Comparison of ENCODE assay signal across 8 cellular contexts in the genomic region with DNA sequence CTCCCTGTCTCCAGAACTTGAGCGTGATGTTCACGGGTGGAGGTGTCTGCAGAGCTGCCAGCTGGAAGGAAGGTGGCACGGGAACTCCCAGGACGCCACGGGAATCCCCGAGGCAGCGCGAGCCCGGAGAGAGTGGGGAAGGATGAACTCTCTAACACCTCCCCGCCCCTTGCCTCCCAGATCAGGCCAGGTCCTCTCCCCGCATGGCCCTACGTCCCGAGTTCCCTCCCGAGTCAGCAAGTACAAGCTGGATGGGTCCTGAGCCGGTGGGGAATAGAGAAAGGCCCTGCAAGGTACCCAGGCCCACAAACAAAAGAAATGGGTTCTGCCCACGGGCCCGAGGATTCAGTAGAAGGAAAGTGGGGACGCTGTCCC. TPM values are rescaled to one million over a fixed set of nuclear protein-coding genes. Genes with fewer than 3 reads are reported as not detected.
A peak's percentile ranks its signal among the peaks of the same experiment; 100 is the strongest.
DNase-seq lines count a peak whose midpoint lies in the region; ATAC-seq and TF ChIP-seq lines count a peak whose summit lies in the region.
"Not testable (repeated sequence)": the region's sequence is repeated elsewhere in the genome, so short reads cannot be mapped to it uniquely, and the experiment has no call there.

No MANE protein-coding gene starts in this region.

- H3K27me3 ChIP-seq in CD4-positive, alpha-beta T cell (ENCODE audit: control insufficient read depth, insufficient read depth, low read length); OCI-LY1 (ENCODE audit: insufficient read depth, low read length); suprapubic skin: not testable (repeated sequence)

- not testable (repeated sequence) for H3K9me2 ChIP-seq in OCI-LY1 (ENCODE audit: low read depth, low read length)

- WGBS in suprapubic skin = no CpG with 5 or more reads among the region's 18 CpGs

- not testable (repeated sequence) for H3K9me3 Mint-ChIP-seq in CD4-positive, alpha-beta T cell; activated naive CD8-positive, alpha-beta T cell (ENCODE audit: low read depth); naive thymus-derived CD8-positive, alpha-beta T cell

- H3K9ac ChIP-seq in OCI-LY1 (ENCODE audit: low read length) = peak overlapping the region; percentile 74

- not testable (repeated sequence) for H3F3A ChIP-seq in OCI-LY1 (ENCODE audit: insufficient read depth, low read length)

- H3K9me3 ChIP-seq in CD4-positive, alpha-beta T cell (ENCODE audit: control insufficient read depth, low read length); OCI-LY1 (ENCODE audit: low read length); suprapubic skin: not testable (repeated sequence)

- H3K4me2 ChIP-seq in OCI-LY1 (ENCODE audit: low read length) = peak overlapping the region; percentile 78

- H3K27ac Mint-ChIP-seq in CD4-positive, alpha-beta T cell; activated naive CD8-positive, alpha-beta T cell: not testable (repeated sequence)
- H3K27ac Mint-ChIP-seq in naive thymus-derived CD8-positive, alpha-beta T cell = peak overlapping the region in 2 of 10 donors; percentile 67 to 82

- not testable (repeated sequence) for H3K27me3 Mint-ChIP-seq in CD4-positive, alpha-beta T cell; activated naive CD8-positive, alpha-beta T cell; naive thymus-derived CD8-positive, alpha-beta T cell

- intact Hi-C loops in CD4-positive, alpha-beta T cell (cut with DNase I, micrococcal nuclease) = not testable (repeated sequence)

- POLR2A ChIA-PET in CD4-positive, alpha-beta T cell (lab: Charles Lee) = interaction anchor here (1.3 to 2.8 kb wide), 3 partner anchors 87 to 108 kb away, joined by 4 to 9 read pairs (median 5); a partner anchor contains a TSS
- POLR2A ChIA-PET in naive thymus-derived CD8-positive, alpha-beta T cell (lab: Charles Lee) = interaction anchor here (0.9 to 1.1 kb wide), 2 partner anchors 21 to 76 kb away, joined by 3 to 5 read pairs; no protein-coding TSS in a partner anchor

- H3K4me3 Mint-ChIP-seq in CD4-positive, alpha-beta T cell = peak overlapping the region; percentile 65
- peak overlapping the region; percentile 44 for H3K4me3 Mint-ChIP-seq in activated naive CD8-positive, alpha-beta T cell
- peak overlapping the region in 8 of 10 donors; percentile 47 to 79 (median 60) for H3K4me3 Mint-ChIP-seq in naive thymus-derived CD8-positive, alpha-beta T cell

- not testable (repeated sequence) for H3K36me3 Mint-ChIP-seq in CD4-positive, alpha-beta T cell (ENCODE audit: low read depth); activated naive CD8-positive, alpha-beta T cell; naive thymus-derived CD8-positive, alpha-beta T cell

- peaks cover 42% of the 10 kb centered on the region for H3K4me1 Mint-ChIP-seq in CD4-positive, alpha-beta T cell (ENCODE audit: low read depth)
- H3K4me1 Mint-ChIP-seq in activated naive CD8-positive, alpha-beta T cell (ENCODE audit: low read depth) = peaks cover 35% of the 10 kb centered on the region
- peaks cover 24 to 42% (median 37%) of the 10 kb centered on the region in 4 donors for H3K4me1 Mint-ChIP-seq in naive thymus-derived CD8-positive, alpha-beta T cell

- CTCF ChIA-PET in CD4-positive, alpha-beta T cell (lab: Charles Lee) = not testable (repeated sequence)

- H3K36me3 ChIP-seq in OCI-LY1 (ENCODE audit: insufficient read depth, low read length); suprapubic skin: not testable (repeated sequence)

- ATAC-seq in CD4-positive, alpha-beta T cell (ENCODE audit: poor library complexity) = peak; percentile 5
- ATAC-seq in GM19395 (IDR thresholded peaks at IDR 0.05; ENCODE audit: unreplicated experiment) = peak; percentile 35
- peak; percentile 7 for ATAC-seq in HG02938 (IDR thresholded peaks at IDR 0.05; ENCODE audit: unreplicated experiment)
- ATAC-seq in naive thymus-derived CD8-positive, alpha-beta T cell = peak; percentile 4 to 33

- peaks cover 30% of the 10 kb centered on the region for H3K4me1 ChIP-seq in OCI-LY1 (ENCODE audit: insufficient read depth, low read length, severe bottlenecking)
- H3K4me1 ChIP-seq in suprapubic skin = peaks cover 12% of the 10 kb centered on the region

- H2AFZ ChIP-seq in OCI-LY1 (ENCODE audit: low read length) = not testable (repeated sequence)

- TF ChIP-seq CTCF in CD4-positive, alpha-beta T cell (IDR thresholded peaks at IDR 0.05); OCI-LY1 (IDR thresholded peaks at IDR 0.05; ENCODE audit: low read length); fibroblast of the aortic adventitia (IDR thresholded peaks at IDR 0.05; ENCODE audit: insufficient read depth, low read length); suprapubic skin (IDR thresholded peaks at IDR 0.05): not testable (repeated sequence)

- H3K4me3 ChIP-seq in OCI-LY1 (ENCODE audit: low read depth, low read length, poor library complexity, severe bottlenecking) (peak overlapping the region; percentile 66), fibroblast of the aortic adventitia (ENCODE audit: low read depth, low read length) (peak overlapping the region; percentile 41), suprapubic skin (peak overlapping the region; percentile 42)

- not testable (repeated sequence) for DNase-seq in CD4-positive, alpha-beta T cell; fibroblast of the aortic adventitia (ENCODE audit: low read depth); naive thymus-derived CD8-positive, alpha-beta T cell; suprapubic skin (ENCODE audit: low spot score in 2 of 2)

- TF ChIP-seq POLR2A in suprapubic skin (IDR thresholded peaks at IDR 0.05) = not testable (repeated sequence)

- not testable (repeated sequence) for TF ChIP-seq EP300 in suprapubic skin (IDR thresholded peaks at IDR 0.05)

- not testable (repeated sequence) for H3K79me2 ChIP-seq in OCI-LY1 (ENCODE audit: insufficient read depth, low read length)

- H3K27ac ChIP-seq in CD4-positive, alpha-beta T cell (ENCODE audit: low read depth, low read length); OCI-LY1 (ENCODE audit: low read depth, low read length, poor library complexity, severe bottlenecking); suprapubic skin: not testable (repeated sequence)

- not testable (repeated sequence) for H4K20me1 ChIP-seq in OCI-LY1 (ENCODE audit: insufficient read depth, low read length)

RNA-seq across cellular contexts. Expression of a gene that starts 17.8 kb away (rescaled TPM):
- total RNA-seq in CD4-positive, alpha-beta T cell = 1 to 10 TPM; 8.3 to 8.7 TPM
- 5.5 and 8.3 TPM in 2 replicates for total RNA-seq in fibroblast of the aortic adventitia (ENCODE audit: low replicate concordance)
- total RNA-seq in naive thymus-derived CD8-positive, alpha-beta T cell = 10 to 100 TPM; 15.1 to 17.3 TPM
- polyA plus RNA-seq in naive thymus-derived CD8-positive, alpha-beta T cell = 10 to 100 TPM; 10.9 to 24.0 (median 21.2) TPM
- 10 to 100 TPM; 17.5 to 27.9 (median 21.0) TPM for total RNA-seq in suprapubic skin

RNA-seq across cellular contexts. Expression of a gene that starts 45.3 kb away (rescaled TPM):
- total RNA-seq in CD4-positive, alpha-beta T cell = under 1 TPM; 0.05 to 0.11 TPM
- not detected in 2 replicates for total RNA-seq in fibroblast of the aortic adventitia (ENCODE audit: low replicate concordance)
- under 1 TPM in 1 of 2 experiments, not detected in 1; 0.16 TPM for total RNA-seq in naive thymus-derived CD8-positive, alpha-beta T cell
- polyA plus RNA-seq in naive thymus-derived CD8-positive, alpha-beta T cell = under 1 TPM in 1 of 3 donors, not detected in 2; 0.03 TPM
- 10 to 100 TPM in 1 of 4 donors, 1 to 10 TPM in 3; 5.9 to 11.2 (median 7.7) TPM for total RNA-seq in suprapubic skin

RNA-seq across cellular contexts. Expression of a gene that starts 52.9 kb away (rescaled TPM):
- total RNA-seq in CD4-positive, alpha-beta T cell = 1 to 10 TPM; 6.6 to 6.7 TPM
- total RNA-seq in fibroblast of the aortic adventitia (ENCODE audit: low replicate concordance) (21.4 and 58.4 TPM in 2 replicates), suprapubic skin (10 to 100 TPM; 24.0 to 35.8 (median 30.5) TPM)
- total RNA-seq in naive thymus-derived CD8-positive, alpha-beta T cell = 10 to 100 TPM; 15.2 to 16.9 TPM
- polyA plus RNA-seq in naive thymus-derived CD8-positive, alpha-beta T cell = 10 to 100 TPM; 28.8 to 37.6 (median 34.9) TPM
